In the genomic region with DNA sequence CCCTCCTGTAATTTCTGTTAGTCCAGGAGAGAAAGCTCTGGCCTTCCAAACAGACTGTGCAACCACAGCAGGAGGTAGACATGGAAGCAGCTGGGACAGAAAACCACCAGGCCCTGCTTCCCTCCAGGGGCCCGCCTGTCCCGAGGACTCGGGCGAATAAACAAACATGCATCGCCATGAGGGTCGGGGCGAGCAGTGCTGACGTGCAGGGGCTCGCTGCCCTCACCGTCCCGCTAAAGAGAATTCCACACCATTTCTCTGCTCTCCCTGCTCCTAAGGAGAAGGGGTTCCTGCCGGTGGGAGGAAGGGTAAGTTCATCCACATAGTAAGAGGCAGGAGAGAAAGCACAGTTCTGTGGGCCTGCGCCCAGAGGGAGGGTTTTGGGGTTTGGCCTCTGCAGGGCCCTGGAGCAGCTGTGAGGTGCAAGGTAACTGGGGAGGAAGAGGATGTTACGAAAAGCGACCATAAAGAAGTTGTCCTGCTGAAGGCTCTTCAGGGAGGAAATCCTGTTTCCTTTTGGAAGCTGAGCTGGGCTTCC, we compare ENCODE assay signal across 23 cellular contexts. TPM values are rescaled to one million over a fixed set of nuclear protein-coding genes. Genes with fewer than 3 reads are reported as not detected.
DNase-seq lines count a peak whose midpoint lies in the region; ATAC-seq, FAIRE-seq and TF ChIP-seq lines count a peak whose summit lies in the region.
"Had no signal": no experiment of that assay in that cellular context is flagged by ENCODE, and none has a peak within 500 bp of the region (broad histone marks: within the 10 kb centered on the region; RNA-seq: fewer than 3 reads in every experiment).

No MANE protein-coding gene starts in this region.

- in situ Hi-C loops in HepG2 (cut with HindIII; ENCODE audit: extremely low pct_ligation_motif_present, low pct_unique_long_range_greater_than_20kb), result no loop called here

- ATAC-seq in GM23338, result peak; percentile 5; the same call in 1 of the 3 replicates
- ATAC-seq in HepG2, result no peak
- ATAC-seq: body of pancreas, sciatic nerve had no signal

- peak overlapping the region; percentile 70; the same call in 1 of the 2 replicates for H3K27ac Mint-ChIP-seq in GM23338
- H3K27ac Mint-ChIP-seq: activated B cell treated with CpG ODN at 0.5 μM for 24 hours; activated T-helper 2 cell treated with anti-CD3 and anti-CD28 coated beads, Interferon-gamma antibody, Interleukin-2, Interleukin-4, amounts not matched to agents 10 μg/mL and 5 μg/mL and 100 μg/mL, durations not matched to agents 14 hours and 24 hours and 36 hours; CD4-positive, alpha-beta T cell; IgD-negative memory B cell had no signal

- no peak overlapping the region for H3K27ac ChIP-seq in GM23338 (ENCODE audit: low read depth)
- H3K27ac ChIP-seq in SJCRH30, result no peak overlapping the region
- H3K27ac ChIP-seq in HepG2 (ENCODE audit: extremely low read length, insufficient read depth, low read length), result peak overlapping the region; percentile 23
- H3K27ac ChIP-seq in skin epidermis, result peak overlapping the region in 11 of 21 experiments; percentile 21 to 82 (median 42)
- H3K27ac ChIP-seq in RWPE1, result no peak overlapping the region
- H3K27ac ChIP-seq: body of pancreas, testis had no signal

- no peak for TF ChIP-seq RAD21 in HepG2 (CRISPR knock-in tag; IDR thresholded peaks at IDR 0.05)

- H3K36me3 ChIP-seq in GM23338 (ENCODE audit: insufficient read depth) (no peaks in the 10 kb centered on the region), SJCRH30 (no peaks in the 10 kb centered on the region), HepG2 (replicated peaks in 1 of 2; ENCODE audit: control insufficient read depth in 1 of 2, insufficient read depth in 2 of 2, low read length in 2 of 2) (no peaks in the 10 kb centered on the region)

- no peaks in the 10 kb centered on the region for H3K9me2 ChIP-seq in GM23338 (ENCODE audit: insufficient read depth)

- TF ChIP-seq CTCF in GM23338 (conservative IDR thresholded peaks at IDR 0.05; ENCODE audit: low read depth in 2 of 2) (no peak), HepG2 (CRISPR knock-in tag; IDR thresholded peaks at IDR 0.05) (no peak), foreskin fibroblast (IDR thresholded peaks at IDR 0.05; ENCODE audit: low read depth, low read length) (no peak), RWPE1 (conservative IDR thresholded peaks at IDR 0.05; ENCODE audit: low read depth) (no peak)

- no peaks in the 10 kb centered on the region for H3K4me1 ChIP-seq in GM23338 (ENCODE audit: insufficient read depth)
- H3K4me1 ChIP-seq in SJCRH30, result no peaks in the 10 kb centered on the region
- peaks cover 93% of the 10 kb centered on the region for H3K4me1 ChIP-seq in HepG2 (ENCODE audit: insufficient read depth, low read length)
- H3K4me1 ChIP-seq: body of pancreas, testis had no signal

- H3K27me3 Mint-ChIP-seq in GM23338 (ENCODE audit: insufficient read depth, low read depth, poor library complexity), result peaks cover 11% of the 10 kb centered on the region

- peaks cover 5% of the 10 kb centered on the region; the same call in 2 of the 3 replicates for H3K9me3 Mint-ChIP-seq in GM23338
- H3K9me3 Mint-ChIP-seq: activated B cell treated with CpG ODN at 0.5 μM for 24 hours; activated T-helper 2 cell treated with anti-CD3 and anti-CD28 coated beads, Interferon-gamma antibody, Interleukin-2, Interleukin-4, amounts not matched to agents 10 μg/mL and 5 μg/mL and 100 μg/mL, durations not matched to agents 14 hours and 24 hours and 36 hours had no signal

- H3K4me2 ChIP-seq in GM23338 (no peak overlapping the region; the same call in 1 of the 2 replicates), HepG2 (ENCODE audit: low read depth, low read length) (no peak overlapping the region)

- no peaks in the 10 kb centered on the region for H3K27me3 ChIP-seq in GM23338 (ENCODE audit: insufficient read depth)
- H3K27me3 ChIP-seq in SJCRH30, result peaks cover 13% of the 10 kb centered on the region; the same call in 1 of the 2 replicates
- H3K27me3 ChIP-seq in HepG2 (ENCODE audit: control insufficient read depth in 1 of 2, insufficient read depth in 2 of 2, low read length in 2 of 2), result peaks cover 0 to 18% of the 10 kb centered on the region in 2 experiments; a peak in 3 of 5 replicates
- H3K27me3 ChIP-seq: body of pancreas, testis had no signal

- H2AFZ ChIP-seq in GM23338 (peak overlapping the region; percentile 66), HepG2 (ENCODE audit: low read length) (no peak overlapping the region)

- POLR2A ChIA-PET in HepG2 (lab: Yijun Ruan, JAX), result interaction anchor here (0.8 to 3.3 kb wide), 2 partner anchors 15 to 60 kb away, joined by 3 to 31 read pairs; no protein-coding TSS in a partner anchor
- POLR2A ChIA-PET in RWPE1 (lab: Yijun Ruan, JAX; ENCODE audit: low non-redundant PET), result no interaction called here

- CTCF ChIA-PET in HepG2 (lab: Yijun Ruan, JAX; ENCODE audit: low intra/inter-chr PET ratio, low total read pairs), result interaction anchor here (1.4 kb wide), 1 partner anchor 16 kb away, joined by 6 read pairs; no protein-coding TSS in a partner anchor
- CTCF ChIA-PET in RWPE1 (lab: Yijun Ruan, JAX), result no interaction called here

- intact Hi-C loops in HepG2 (cut with micrococcal nuclease; ENCODE audit: unreplicated experiment), result no loop called here

- BruUV-seq in HepG2 (replicated peaks; lab: Mats Ljungman, UMichigan), result no TSS peak

- no peaks in the 10 kb centered on the region for H3K36me3 Mint-ChIP-seq in GM23338 (ENCODE audit: low read depth)
- H3K36me3 Mint-ChIP-seq: IgD-negative memory B cell, naive B cell had no signal

- DNase-seq in GM23338 (ENCODE audit: low spot score) (no peak), SJCRH30 (peak; percentile 28 to 41), HepG2 (ENCODE audit: low spot score) (no peak), erythroblast (lab: John Stamatoyannopoulos, UW) (no peak), foreskin fibroblast (no peak), RWPE1 (ENCODE audit: low spot score) (no peak), amygdala (lab: John Stamatoyannopoulos, UW) (no peak)
- DNase-seq: activated B cell treated with CpG ODN at 0.5 μM for 24 hours; activated CD4-positive, alpha-beta T cell treated with anti-CD3 and anti-CD28 coated beads, Interleukin-2, amount 50 U/mL, for 4 hours; activated CD8-positive, alpha-beta memory T cell treated with anti-CD3 and anti-CD28 coated beads, Interleukin-2, amount 50 U/mL, for 4 hours; body of pancreas; CD4-positive, alpha-beta T cell; HCEC 1CT; naive B cell; NCI-H146; NCI-H510A treated with DMSO at 0.1 percent for 48 hours; T1000; testis had no signal

- no peak overlapping the region for H3K4me3 Mint-ChIP-seq in GM23338
- H3K4me3 Mint-ChIP-seq: activated B cell treated with CpG ODN at 0.5 μM for 24 hours; CD4-positive, alpha-beta T cell; IgD-negative memory B cell; naive B cell had no signal

- TF ChIP-seq POLR2A in HepG2 (IDR thresholded peaks at IDR 0.05; ENCODE audit: insufficient read depth in 1 of 2, low read depth in 2 of 2, low read length in 2 of 2), result no peak
- no peak for TF ChIP-seq POLR2A in erythroblast (IDR thresholded peaks at IDR 0.05; ENCODE audit: low read length)

- H3K4me1 Mint-ChIP-seq in GM23338, result peaks cover 6% of the 10 kb centered on the region; the same call in 2 of the 3 replicates
- H3K4me1 Mint-ChIP-seq: activated B cell treated with CpG ODN at 0.5 μM for 24 hours, IgD-negative memory B cell had no signal

- H4K20me1 ChIP-seq in GM23338 (replicated peaks; ENCODE audit: insufficient read depth), result no peaks in the 10 kb centered on the region
- H4K20me1 ChIP-seq in HepG2 (ENCODE audit: insufficient read depth, low read length), result no peaks in the 10 kb centered on the region

- H3K9me3 ChIP-seq in SJCRH30 (replicated peaks), result no peaks in the 10 kb centered on the region
- H3K9me3 ChIP-seq in HepG2 (ENCODE audit: low read length), result no peaks in the 10 kb centered on the region
- H3K9me3 ChIP-seq: body of pancreas, testis had no signal

- FAIRE-seq in HepG2 (lab: Jason Lieb, UNC), result no peak
- FAIRE-seq: colon had no signal

- no peaks in the 10 kb centered on the region for H3F3A ChIP-seq in GM23338 (replicated peaks; ENCODE audit: low read depth)

- no peaks in the 10 kb centered on the region for H3K79me2 ChIP-seq in GM23338 (replicated peaks; ENCODE audit: insufficient read depth)
- H3K79me2 ChIP-seq in HepG2 (ENCODE audit: insufficient read depth, low read length), result peaks cover 16% of the 10 kb centered on the region

- TF ChIP-seq EP300 in HepG2 (IDR thresholded peaks at IDR 0.05; ENCODE audit: low read depth in 2 of 2, low read length in 2 of 2), result no peak
- TF ChIP-seq EP300 in HepG2 (CRISPR knock-in tag; IDR thresholded peaks at IDR 0.05; ENCODE audit: borderline replicate concordance), result no peak

- H3K9ac ChIP-seq in HepG2 (ENCODE audit: insufficient read depth, low read depth, low read length), result no peak overlapping the region; the same call in 1 of the 2 replicates

- no peak overlapping the region for H3K4me3 ChIP-seq in GM23338
- no peak overlapping the region for H3K4me3 ChIP-seq in SJCRH30
- H3K4me3 ChIP-seq in HepG2 (replicated peaks in 1 of 3; ENCODE audit: insufficient read depth in 1 of 3, low read depth in 2 of 3, low read length in 3 of 3), result no peak overlapping the region
- H3K4me3 ChIP-seq in skin epidermis, result no peak overlapping the region
- no peak overlapping the region for H3K4me3 ChIP-seq in foreskin fibroblast (ENCODE audit: low read depth in 1 of 2, low read length in 2 of 2)
- H3K4me3 ChIP-seq: body of pancreas, testis had no signal

- WGBS in HepG2 (ENCODE audit: low lambda C conversion rate), result 94% methylated on average over 14 of the region's 15 CpGs

RNA-seq across cellular contexts. Expression of gene WFS1, which starts 54.9 kb away (rescaled TPM):
- 42.3 and 45.4 TPM in 2 replicates for total RNA-seq in GM23338 (2014; rRNA removed; shearing (Covaris generic))
- polyA plus RNA-seq in GM23338 (2016; fragmentation: Nextera tagmentation; extraction: Ambion mirVana), result 24.2 and 24.7 TPM in 2 replicates
- 14.6 and 15.6 TPM in 2 replicates for total RNA-seq in SJCRH30 (2014; rRNA removed; shearing (Covaris generic))
- 19.8 and 39.1 TPM in 2 replicates for total RNA-seq in HepG2 (2016; rRNA removed; fragmentation: Illumina TruSeq; extraction: Trizol)
- total RNA-seq in HepG2 (2016; cell fraction: cytosol; rRNA removed; fragmentation: Illumina TruSeq; extraction: Trizol; ENCODE audit: low read depth), result 3.7 and 4.2 TPM in 2 replicates
- 18.3 and 41.8 TPM in 2 replicates for total RNA-seq in HepG2 (2016; cell fraction: insoluble cytoplasmic fraction; rRNA removed; fragmentation: Illumina TruSeq; extraction: Trizol)
- total RNA-seq in HepG2 (2016; cell fraction: membrane; rRNA removed; fragmentation: Illumina TruSeq; extraction: Trizol), result 10.5 and 10.8 TPM in 2 replicates
- 47.7 and 59.7 TPM in 2 replicates for total RNA-seq in HepG2 (2016; cell fraction: nucleus; rRNA removed; fragmentation: Illumina TruSeq; extraction: Trizol)
- 42.2 and 49.6 TPM in 2 replicates for polyA plus RNA-seq in HepG2 (2011; rRNA removed)
- 23.5 and 32.3 TPM in 2 replicates for polyA plus RNA-seq in HepG2 (2011; cell fraction: cytosol; rRNA removed)
- polyA plus RNA-seq in HepG2 (2011; cell fraction: nucleus; rRNA removed), result 121 and 179 TPM in 2 replicates
- polyA plus RNA-seq in HepG2 (2012), result 24.0 and 38.1 TPM in 2 replicates
- 3.2 and 3.4 TPM in 2 replicates for polyA plus RNA-seq in HepG2 (2016; cell fraction: cytosol; fragmentation: Illumina TruSeq; extraction: Trizol; ENCODE audit: low read depth)
- 16.0 and 21.6 TPM in 2 replicates for polyA plus RNA-seq in HepG2 (2016; cell fraction: insoluble cytoplasmic fraction; fragmentation: Illumina TruSeq; extraction: Trizol; ENCODE audit: low read depth)
- polyA plus RNA-seq in HepG2 (2016; cell fraction: membrane; fragmentation: Illumina TruSeq; extraction: Trizol; ENCODE audit: low read depth), result 4.5 and 5.6 TPM in 2 replicates
- 86.7 and 90.9 TPM in 2 replicates for polyA plus RNA-seq in HepG2 (2016; cell fraction: nucleus; fragmentation: Illumina TruSeq; extraction: Trizol; ENCODE audit: insufficient read depth, low read depth)
- 10.6 and 128 TPM in 2 replicates for polyA minus RNA-seq in HepG2 (2011; rRNA and poly(A)+ RNA removed; ENCODE audit: low replicate concordance)
- 36.4 and 40.3 TPM in 2 replicates for polyA minus RNA-seq in HepG2 (2011; cell fraction: cytosol; rRNA and poly(A)+ RNA removed)
- 19.9 and 27.0 TPM in 2 replicates for polyA minus RNA-seq in HepG2 (2011; cell fraction: nucleus; rRNA and poly(A)+ RNA removed)

Comparison
In these comparisons a context has a peak if more than half of its experiments do, and no peak if none do; other contexts are left out.
1. DNase-seq: peak in SJCRH30 (2 of 2); none in GM23338 (single experiment), HepG2 (single experiment), erythroblast (0 of 2), foreskin fibroblast (0 of 2), RWPE1 (single experiment) and amygdala (0 of 56).
2. H3K27ac ChIP-seq: peak in HepG2 (single experiment) and skin epidermis (11 of 21); none in GM23338 (single experiment), SJCRH30 (single experiment) and RWPE1 (single experiment).